In the genomic region with DNA sequence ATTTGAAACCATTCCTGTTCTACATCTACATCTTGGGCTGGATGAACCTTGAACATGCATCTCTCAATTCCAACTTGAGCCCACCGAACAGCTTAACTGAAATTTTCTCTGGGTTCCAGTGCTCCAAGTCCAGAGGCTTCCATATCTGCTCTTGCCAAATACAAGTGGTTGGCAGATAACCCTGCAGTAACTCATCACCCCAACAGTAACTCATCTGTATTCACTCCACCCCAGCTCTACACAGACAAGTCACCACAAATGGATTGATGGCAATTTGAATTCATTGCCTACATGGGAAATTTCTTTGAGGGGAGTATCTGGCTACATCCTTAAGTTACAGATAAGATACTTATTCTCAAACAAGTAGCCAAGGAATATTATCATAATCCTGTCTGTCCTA, we compare ENCODE assay signal across 1 cellular context.
TF ChIP-seq lines count a peak whose summit lies in the region.

No MANE protein-coding gene starts in this region.

TF ChIP-seq in K562, 482 proteins besides CTCF, POLR2A, EP300 and RAD21:
- TF ChIP-seq, protein P1, sequence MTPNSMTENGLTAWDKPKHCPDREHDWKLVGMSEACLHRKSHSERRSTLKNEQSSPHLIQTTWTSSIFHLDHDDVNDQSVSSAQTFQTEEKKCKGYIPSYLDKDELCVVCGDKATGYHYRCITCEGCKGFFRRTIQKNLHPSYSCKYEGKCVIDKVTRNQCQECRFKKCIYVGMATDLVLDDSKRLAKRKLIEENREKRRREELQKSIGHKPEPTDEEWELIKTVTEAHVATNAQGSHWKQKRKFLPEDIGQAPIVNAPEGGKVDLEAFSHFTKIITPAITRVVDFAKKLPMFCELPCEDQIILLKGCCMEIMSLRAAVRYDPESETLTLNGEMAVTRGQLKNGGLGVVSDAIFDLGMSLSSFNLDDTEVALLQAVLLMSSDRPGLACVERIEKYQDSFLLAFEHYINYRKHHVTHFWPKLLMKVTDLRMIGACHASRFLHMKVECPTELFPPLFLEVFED (CRISPR knock-in tag; conservative IDR thresholded peaks at IDR 0.05) = no peak
- TF ChIP-seq, protein P2, sequence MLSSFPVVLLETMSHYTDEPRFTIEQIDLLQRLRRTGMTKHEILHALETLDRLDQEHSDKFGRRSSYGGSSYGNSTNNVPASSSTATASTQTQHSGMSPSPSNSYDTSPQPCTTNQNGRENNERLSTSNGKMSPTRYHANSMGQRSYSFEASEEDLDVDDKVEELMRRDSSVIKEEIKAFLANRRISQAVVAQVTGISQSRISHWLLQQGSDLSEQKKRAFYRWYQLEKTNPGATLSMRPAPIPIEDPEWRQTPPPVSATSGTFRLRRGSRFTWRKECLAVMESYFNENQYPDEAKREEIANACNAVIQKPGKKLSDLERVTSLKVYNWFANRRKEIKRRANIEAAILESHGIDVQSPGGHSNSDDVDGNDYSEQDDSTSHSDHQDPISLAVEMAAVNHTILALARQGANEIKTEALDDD (IDR thresholded peaks at IDR 0.05) = peak; percentile 81
- TF ChIP-seq, protein P3, sequence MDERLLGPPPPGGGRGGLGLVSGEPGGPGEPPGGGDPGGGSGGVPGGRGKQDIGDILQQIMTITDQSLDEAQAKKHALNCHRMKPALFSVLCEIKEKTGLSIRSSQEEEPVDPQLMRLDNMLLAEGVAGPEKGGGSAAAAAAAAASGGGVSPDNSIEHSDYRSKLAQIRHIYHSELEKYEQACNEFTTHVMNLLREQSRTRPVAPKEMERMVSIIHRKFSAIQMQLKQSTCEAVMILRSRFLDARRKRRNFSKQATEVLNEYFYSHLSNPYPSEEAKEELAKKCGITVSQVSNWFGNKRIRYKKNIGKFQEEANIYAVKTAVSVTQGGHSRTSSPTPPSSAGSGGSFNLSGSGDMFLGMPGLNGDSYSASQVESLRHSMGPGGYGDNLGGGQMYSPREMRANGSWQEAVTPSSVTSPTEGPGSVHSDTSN (CRISPR knock-in tag; IDR thresholded peaks at IDR 0.05; ENCODE audit: low read depth) = no peak
- TF ChIP-seq, protein P3 (tag; conservative IDR thresholded peaks at IDR 0.05; ENCODE audit: low read depth) = peak; percentile 40; the same call in 1 of the 2 replicates
- TF ChIP-seq ZBTB7A (IDR thresholded peaks at IDR 0.05; ENCODE audit: borderline replicate concordance, control insufficient read depth, low read depth, low read length) (no peak), MAFK (IDR thresholded peaks at IDR 0.05; ENCODE audit: low read length) (no peak), ZNF778 (CRISPR knock-in tag; IDR thresholded peaks at IDR 0.05) (no peak), SIN3A (IDR thresholded peaks at IDR 0.05; ENCODE audit: borderline replicate concordance in 2 of 2, control insufficient read depth in 1 of 2, low read depth in 2 of 2, low read length in 2 of 2) (no peak), ASH1L (IDR thresholded peaks at IDR 0.05; ENCODE audit: borderline replicate concordance, low read depth, partially characterized antibody) (no peak), HNRNPL (IDR thresholded peaks at IDR 0.05; ENCODE audit: low read depth, low read length) (no peak), MCM5 (IDR thresholded peaks at IDR 0.05; ENCODE audit: low read depth) (no peak), ZNF41 (CRISPR knock-in tag; conservative IDR thresholded peaks at IDR 0.05) (no peak), BRD9 (IDR thresholded peaks at IDR 0.05; ENCODE audit: low read depth, partially characterized antibody) (no peak)
- TF ChIP-seq, protein P4, sequence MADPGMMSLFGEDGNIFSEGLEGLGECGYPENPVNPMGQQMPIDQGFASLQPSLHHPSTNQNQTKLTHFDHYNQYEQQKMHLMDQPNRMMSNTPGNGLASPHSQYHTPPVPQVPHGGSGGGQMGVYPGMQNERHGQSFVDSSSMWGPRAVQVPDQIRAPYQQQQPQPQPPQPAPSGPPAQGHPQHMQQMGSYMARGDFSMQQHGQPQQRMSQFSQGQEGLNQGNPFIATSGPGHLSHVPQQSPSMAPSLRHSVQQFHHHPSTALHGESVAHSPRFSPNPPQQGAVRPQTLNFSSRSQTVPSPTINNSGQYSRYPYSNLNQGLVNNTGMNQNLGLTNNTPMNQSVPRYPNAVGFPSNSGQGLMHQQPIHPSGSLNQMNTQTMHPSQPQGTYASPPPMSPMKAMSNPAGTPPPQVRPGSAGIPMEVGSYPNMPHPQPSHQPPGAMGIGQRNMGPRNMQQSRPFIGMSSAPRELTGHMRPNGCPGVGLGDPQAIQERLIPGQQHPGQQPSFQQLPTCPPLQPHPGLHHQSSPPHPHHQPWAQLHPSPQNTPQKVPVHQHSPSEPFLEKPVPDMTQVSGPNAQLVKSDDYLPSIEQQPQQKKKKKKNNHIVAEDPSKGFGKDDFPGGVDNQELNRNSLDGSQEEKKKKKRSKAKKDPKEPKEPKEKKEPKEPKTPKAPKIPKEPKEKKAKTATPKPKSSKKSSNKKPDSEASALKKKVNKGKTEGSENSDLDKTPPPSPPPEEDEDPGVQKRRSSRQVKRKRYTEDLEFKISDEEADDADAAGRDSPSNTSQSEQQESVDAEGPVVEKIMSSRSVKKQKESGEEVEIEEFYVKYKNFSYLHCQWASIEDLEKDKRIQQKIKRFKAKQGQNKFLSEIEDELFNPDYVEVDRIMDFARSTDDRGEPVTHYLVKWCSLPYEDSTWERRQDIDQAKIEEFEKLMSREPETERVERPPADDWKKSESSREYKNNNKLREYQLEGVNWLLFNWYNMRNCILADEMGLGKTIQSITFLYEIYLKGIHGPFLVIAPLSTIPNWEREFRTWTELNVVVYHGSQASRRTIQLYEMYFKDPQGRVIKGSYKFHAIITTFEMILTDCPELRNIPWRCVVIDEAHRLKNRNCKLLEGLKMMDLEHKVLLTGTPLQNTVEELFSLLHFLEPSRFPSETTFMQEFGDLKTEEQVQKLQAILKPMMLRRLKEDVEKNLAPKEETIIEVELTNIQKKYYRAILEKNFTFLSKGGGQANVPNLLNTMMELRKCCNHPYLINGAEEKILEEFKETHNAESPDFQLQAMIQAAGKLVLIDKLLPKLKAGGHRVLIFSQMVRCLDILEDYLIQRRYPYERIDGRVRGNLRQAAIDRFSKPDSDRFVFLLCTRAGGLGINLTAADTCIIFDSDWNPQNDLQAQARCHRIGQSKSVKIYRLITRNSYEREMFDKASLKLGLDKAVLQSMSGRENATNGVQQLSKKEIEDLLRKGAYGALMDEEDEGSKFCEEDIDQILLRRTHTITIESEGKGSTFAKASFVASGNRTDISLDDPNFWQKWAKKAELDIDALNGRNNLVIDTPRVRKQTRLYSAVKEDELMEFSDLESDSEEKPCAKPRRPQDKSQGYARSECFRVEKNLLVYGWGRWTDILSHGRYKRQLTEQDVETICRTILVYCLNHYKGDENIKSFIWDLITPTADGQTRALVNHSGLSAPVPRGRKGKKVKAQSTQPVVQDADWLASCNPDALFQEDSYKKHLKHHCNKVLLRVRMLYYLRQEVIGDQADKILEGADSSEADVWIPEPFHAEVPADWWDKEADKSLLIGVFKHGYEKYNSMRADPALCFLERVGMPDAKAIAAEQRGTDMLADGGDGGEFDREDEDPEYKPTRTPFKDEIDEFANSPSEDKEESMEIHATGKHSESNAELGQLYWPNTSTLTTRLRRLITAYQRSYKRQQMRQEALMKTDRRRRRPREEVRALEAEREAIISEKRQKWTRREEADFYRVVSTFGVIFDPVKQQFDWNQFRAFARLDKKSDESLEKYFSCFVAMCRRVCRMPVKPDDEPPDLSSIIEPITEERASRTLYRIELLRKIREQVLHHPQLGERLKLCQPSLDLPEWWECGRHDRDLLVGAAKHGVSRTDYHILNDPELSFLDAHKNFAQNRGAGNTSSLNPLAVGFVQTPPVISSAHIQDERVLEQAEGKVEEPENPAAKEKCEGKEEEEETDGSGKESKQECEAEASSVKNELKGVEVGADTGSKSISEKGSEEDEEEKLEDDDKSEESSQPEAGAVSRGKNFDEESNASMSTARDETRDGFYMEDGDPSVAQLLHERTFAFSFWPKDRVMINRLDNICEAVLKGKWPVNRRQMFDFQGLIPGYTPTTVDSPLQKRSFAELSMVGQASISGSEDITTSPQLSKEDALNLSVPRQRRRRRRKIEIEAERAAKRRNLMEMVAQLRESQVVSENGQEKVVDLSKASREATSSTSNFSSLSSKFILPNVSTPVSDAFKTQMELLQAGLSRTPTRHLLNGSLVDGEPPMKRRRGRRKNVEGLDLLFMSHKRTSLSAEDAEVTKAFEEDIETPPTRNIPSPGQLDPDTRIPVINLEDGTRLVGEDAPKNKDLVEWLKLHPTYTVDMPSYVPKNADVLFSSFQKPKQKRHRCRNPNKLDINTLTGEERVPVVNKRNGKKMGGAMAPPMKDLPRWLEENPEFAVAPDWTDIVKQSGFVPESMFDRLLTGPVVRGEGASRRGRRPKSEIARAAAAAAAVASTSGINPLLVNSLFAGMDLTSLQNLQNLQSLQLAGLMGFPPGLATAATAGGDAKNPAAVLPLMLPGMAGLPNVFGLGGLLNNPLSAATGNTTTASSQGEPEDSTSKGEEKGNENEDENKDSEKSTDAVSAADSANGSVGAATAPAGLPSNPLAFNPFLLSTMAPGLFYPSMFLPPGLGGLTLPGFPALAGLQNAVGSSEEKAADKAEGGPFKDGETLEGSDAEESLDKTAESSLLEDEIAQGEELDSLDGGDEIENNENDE (IDR thresholded peaks at IDR 0.05; ENCODE audit: low read depth, low read length) = no peak
- TF ChIP-seq, protein P5, sequence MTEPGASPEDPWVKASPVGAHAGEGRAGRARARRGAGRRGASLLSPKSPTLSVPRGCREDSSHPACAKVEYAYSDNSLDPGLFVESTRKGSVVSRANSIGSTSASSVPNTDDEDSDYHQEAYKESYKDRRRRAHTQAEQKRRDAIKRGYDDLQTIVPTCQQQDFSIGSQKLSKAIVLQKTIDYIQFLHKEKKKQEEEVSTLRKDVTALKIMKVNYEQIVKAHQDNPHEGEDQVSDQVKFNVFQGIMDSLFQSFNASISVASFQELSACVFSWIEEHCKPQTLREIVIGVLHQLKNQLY (CRISPR knock-in tag; conservative IDR thresholded peaks at IDR 0.05) = no peak
TF ChIP-seq in K562: peak in this region for 2.
